Comparison of ENCODE assay signal across 20 cellular contexts in genomic region chr10:43058716-43059335, GRCh38. TPM values are rescaled to one million over a fixed set of nuclear protein-coding genes. Genes with fewer than 3 reads are reported as not detected.
"Had no signal": no experiment of that assay in that cellular context is flagged by ENCODE, and none has a peak within 500 bp of the region (broad histone marks: within the 10 kb centered on the region; RNA-seq: fewer than 3 reads in every experiment).

No MANE protein-coding gene starts in this region.

- H3K9me3 Mint-ChIP-seq: activated B cell treated with CpG ODN at 0.5 μM for 24 hours; activated naive CD4-positive, alpha-beta T cell treated with anti-CD3 and anti-CD28 coated beads for 36 hours; activated T-cell treated with anti-CD3 and anti-CD28 coated beads, Interleukin-2, amount 50 U/mL, for 4 hours; immature natural killer cell; memory B cell; nephron progenitor cell had no signal

- ATAC-seq: activated T-cell treated with anti-CD3 and anti-CD28 coated beads, Interleukin-2, amount 50 U/mL, for 4 hours; foreskin keratinocyte had no signal

- DNase-seq: activated B cell treated with CpG ODN at 0.5 μM for 24 hours; activated CD4-positive, alpha-beta T cell treated with anti-CD3 and anti-CD28 coated beads for 4 hours; activated CD4-positive, alpha-beta T cell treated with anti-CD3 and anti-CD28 coated beads, Interleukin-2, amount 50 U/mL, for 48 hours; activated CD8-positive, alpha-beta memory T cell treated with anti-CD3 and anti-CD28 coated beads, Interleukin-2, amount 50 U/mL, for 48 hours; activated naive CD4-positive, alpha-beta T cell treated with anti-CD3 and anti-CD28 coated beads for 36 hours; activated T-cell treated with anti-CD3 and anti-CD28 coated beads, Interleukin-2, amount 50 U/mL, for 4 hours; brain microvascular endothelial cell; central memory CD4-positive, alpha-beta T cell; effector memory CD4-positive, alpha-beta T cell; foreskin keratinocyte; immature natural killer cell; kidney glomerular epithelial cell; nephron progenitor cell; nucleus accumbens; stimulated activated CD4-positive, alpha-beta T cell treated with anti-CD3 and anti-CD28 coated beads, Interleukin-4, amount 100 ng/mL, for 24 hours; stimulated activated naive CD4-positive, alpha-beta T cell treated with Interleukin-2 at 50 U/mL for 16 hours; T1000; upper lobe of left lung had no signal

- H3K36me3 Mint-ChIP-seq: immature natural killer cell, memory B cell had no signal

- H3K4me1 Mint-ChIP-seq: activated B cell treated with CpG ODN at 0.5 μM for 24 hours, immature natural killer cell had no signal

- H3K4me3 Mint-ChIP-seq: activated B cell treated with CpG ODN at 0.5 μM for 24 hours; activated naive CD4-positive, alpha-beta T cell treated with anti-CD3 and anti-CD28 coated beads for 36 hours; activated T-cell treated with anti-CD3 and anti-CD28 coated beads, Interleukin-2, amount 50 U/mL, for 4 hours; immature natural killer cell; memory B cell; nephron progenitor cell had no signal

- H3K27ac Mint-ChIP-seq: activated B cell treated with CpG ODN at 0.5 μM for 24 hours; activated naive CD4-positive, alpha-beta T cell treated with anti-CD3 and anti-CD28 coated beads for 36 hours; immature natural killer cell; memory B cell; nephron progenitor cell had no signal

RNA-seq across cellular contexts. Expression of gene RET, which starts 18.0 kb away (rescaled TPM):
- total RNA-seq: activated B cell treated with CpG ODN at 0.5 μM for 24 hours, ascending aorta had no signal
